8 cellular contexts compared by ENCODE assay signal in the genomic region with DNA sequence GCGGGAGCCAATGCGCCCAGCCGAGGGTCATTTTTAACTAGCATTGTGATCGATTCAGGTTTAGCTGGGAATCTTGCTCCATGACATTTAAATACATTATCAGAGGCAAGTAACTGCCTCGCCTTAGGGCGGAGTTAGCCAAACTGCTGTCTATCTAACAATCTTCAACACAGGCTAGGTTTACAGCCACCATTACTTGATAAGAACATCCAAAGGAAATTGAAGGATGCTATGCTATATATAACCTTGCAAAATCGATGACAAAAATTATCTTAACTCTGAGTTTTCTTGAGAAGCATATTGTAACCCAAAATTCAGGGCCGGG. TPM values are rescaled to one million over a fixed set of nuclear protein-coding genes. Genes with fewer than 3 reads are reported as not detected.
DNase-seq lines count a peak whose midpoint lies in the region; ATAC-seq and TF ChIP-seq lines count a peak whose summit lies in the region.

No MANE protein-coding gene starts in this region.

- H3K27me3 ChIP-seq in GM06990 (replicated peaks; ENCODE audit: control insufficient read depth, insufficient read depth, low read length) (no peaks in the 10 kb centered on the region), Peyer's patch (no peaks in the 10 kb centered on the region), esophagus (ENCODE audit: control insufficient read depth in 1 of 2, insufficient read depth in 2 of 2, low read length in 2 of 2) (no peaks in the 10 kb centered on the region), psoas muscle (ENCODE audit: insufficient read depth in 3 of 3, low read length in 2 of 3) (no peaks in the 10 kb centered on the region)

- peak overlapping the region; percentile 73 for H3K4me3 ChIP-seq in GM06990 (replicated peaks; ENCODE audit: low read depth, low read length)
- H3K4me3 ChIP-seq in Peyer's patch: peak overlapping the region; percentile 70 to 94 (median 80)
- H3K4me3 ChIP-seq in esophagus (ENCODE audit: low read depth in 1 of 2, low read length in 2 of 2): peak overlapping the region; percentile 95 to 98
- peak overlapping the region; percentile 100 for H3K4me3 ChIP-seq in psoas muscle

- intact Hi-C loops in psoas muscle (cut with DNase I): no loop called here

- peaks cover 0 to 29% (median 0%) of the 10 kb centered on the region in 4 donors for H3K4me1 ChIP-seq in Peyer's patch
- no peaks in the 10 kb centered on the region for H3K4me1 ChIP-seq in esophagus (ENCODE audit: control insufficient read depth in 2 of 2, insufficient read depth in 2 of 2, low read length in 1 of 2)
- H3K4me1 ChIP-seq in psoas muscle: peaks cover 35% of the 10 kb centered on the region

- no peak for TF ChIP-seq CTCF in GM06990 (IDR thresholded peaks at IDR 0.05; ENCODE audit: insufficient read depth, low read length, poor library complexity, severe bottlenecking)
- TF ChIP-seq CTCF in Peyer's patch (IDR thresholded peaks at IDR 0.05): no peak
- TF ChIP-seq CTCF in psoas muscle (IDR thresholded peaks at IDR 0.05): no peak

- no peak for TF ChIP-seq POLR2A in Peyer's patch (IDR thresholded peaks at IDR 0.05)

- peak overlapping the region; percentile 94 to 99 (median 96) for H3K27ac ChIP-seq in Peyer's patch
- peak overlapping the region; percentile 11 to 95 for H3K27ac ChIP-seq in esophagus (ENCODE audit: low read depth in 2 of 2, low read length in 1 of 2)
- H3K27ac ChIP-seq in psoas muscle: peak overlapping the region; percentile 100

- ATAC-seq in psoas muscle (no peak), GM21526 (IDR thresholded peaks at IDR 0.05; ENCODE audit: low FRiP score, unreplicated experiment) (no peak), HG03159 (IDR thresholded peaks at IDR 0.05; ENCODE audit: unreplicated experiment) (no peak)

- H3K9me3 ChIP-seq in Peyer's patch (peaks cover 0 to 4% (median 0%) of the 10 kb centered on the region in 4 donors), esophagus (ENCODE audit: control insufficient read depth in 2 of 2, insufficient read depth in 1 of 2, low read depth in 1 of 2, low read length in 1 of 2) (no peaks in the 10 kb centered on the region), psoas muscle (no peaks in the 10 kb centered on the region)

- WGBS in esophagus, 2 donors: 44 to 45% methylated on average over 8 of the region's 8 CpGs
- WGBS in psoas muscle, 3 donors: 43 to 49% (median 46%) methylated on average over 8 of the region's 8 CpGs

- DNase-seq in GM06990 (ENCODE audit: extremely low read depth, insufficient read length) (no peak), Peyer's patch (peak in 2 of 3 donors; percentile 49 to 54), psoas muscle (no peak), NCI-H1694 (lab: John Stamatoyannopoulos, UW) (no peak), middle frontal gyrus (ENCODE audit: extremely low spot score, low spot score) (no peak)

- H3K36me3 ChIP-seq in GM06990 (ENCODE audit: control insufficient read depth, insufficient read depth, low read length): peaks cover 4% of the 10 kb centered on the region
- H3K36me3 ChIP-seq in Peyer's patch: peaks cover 0 to 15% (median 0%) of the 10 kb centered on the region in 3 donors
- peaks cover 0 to under 1% of the 10 kb centered on the region in 2 donors for H3K36me3 ChIP-seq in esophagus (ENCODE audit: control insufficient read depth in 2 of 2, insufficient read depth in 2 of 2, low read length in 1 of 2)
- H3K36me3 ChIP-seq in psoas muscle (ENCODE audit: insufficient read depth in 1 of 2, low read depth in 1 of 2): peaks cover 0 to 19% of the 10 kb centered on the region in 2 donors

RNA-seq across cellular contexts. Expression of a gene that starts 1.4 kb away (rescaled TPM):
- total RNA-seq in Peyer's patch (100 to 1,000 TPM; 102 to 200 (median 126) TPM), psoas muscle (100 to 1,000 TPM in 1 of 4 donors, 10 to 100 TPM in 3; 36.2 to 101 (median 63.0) TPM)
- polyA plus RNA-seq in esophagus (10 to 100 TPM; 20.8 to 32.5 TPM), psoas muscle (100 to 1,000 TPM in 1 of 3 donors, 10 to 100 TPM in 2; 36.3 to 208 (median 95.8) TPM)

Comparison
In these comparisons a context has a peak if more than half of its experiments do, and no peak if none do; other contexts are left out.
1. DNase-seq: peak in Peyer's patch (2 of 3); none in GM06990 (single experiment), psoas muscle (0 of 2), NCI-H1694 (single experiment) and middle frontal gyrus (single experiment).
2. Peak in every context shown above with its lines, with median percentiles within 50 percentile points of each other: H3K4me3 ChIP-seq and H3K27ac ChIP-seq.